In genomic region chr1:228101994-228102790, GRCh38 we compare ENCODE assay signal across 8 cellular contexts. TPM values are rescaled to one million over a fixed set of nuclear protein-coding genes. Genes with fewer than 3 reads are reported as not detected.
DNase-seq lines count a peak whose midpoint lies in the region; ATAC-seq, FAIRE-seq and TF ChIP-seq lines count a peak whose summit lies in the region.

No MANE protein-coding gene starts in this region.

- H3K4me3 Mint-ChIP-seq in activated CD4-positive, alpha-beta memory T cell treated with anti-CD3 and anti-CD28 coated beads, Interleukin-2, amount 10 ng/mL, durations not matched to agents 7 days and 5 days = peak overlapping the region; percentile 85
- H3K4me3 Mint-ChIP-seq in naive thymus-derived CD8-positive, alpha-beta T cell = peak overlapping the region; percentile 65 to 98 (median 80)

- CTCF ChIA-PET in activated CD4-positive, alpha-beta memory T cell treated with anti-CD3 and anti-CD28 coated beads, Interleukin-2, amount 10 ng/mL, durations not matched to agents 7 days and 5 days (lab: Charles Lee) = interaction anchor here (0.9 kb wide), 1 partner anchor 103 kb away, joined by 5 read pairs; no protein-coding TSS in a partner anchor
- CTCF ChIA-PET in endothelial cell of umbilical vein (lab: Charles Lee) = interaction anchor here (0.7 to 1.1 kb wide), 6 partner anchors 10 to 103 kb away, joined by 3 to 12 read pairs (median 7); no protein-coding TSS in a partner anchor

- DNase-seq in GM06990 (ENCODE audit: extremely low read depth, insufficient read length) (peak; percentile 70), GM23248 (peak; percentile 66), endothelial cell of umbilical vein (ENCODE audit: low read depth, low spot score) (peak; percentile 64), urothelium cell line (ENCODE audit: low spot score) (peak; percentile 57)
- DNase-seq in activated CD4-positive, alpha-beta memory T cell treated with anti-CD3 and anti-CD28 coated beads, Interleukin-2, amount 10 ng/mL, durations not matched to agents 7 days and 5 days = peak; percentile 63
- DNase-seq in naive thymus-derived CD8-positive, alpha-beta T cell = peak; percentile 45 to 79 (median 60)

- peak; percentile 55 to 61 for ATAC-seq in naive thymus-derived CD8-positive, alpha-beta T cell
- no peak for ATAC-seq in GM18517 (IDR thresholded peaks at IDR 0.05; ENCODE audit: unreplicated experiment)

- in situ Hi-C loops in GM23248 (cut with MboI) = no loop called here

- dilution Hi-C loops in endothelial cell of umbilical vein (cut with MboI; ENCODE audit: extremely low pct_ligation_motif_present, low sequenced_read_pairs) = no loop called here

- H3K4me1 ChIP-seq in GM23248 (ENCODE audit: insufficient read depth) (peaks cover 9% of the 10 kb centered on the region), Loucy (ENCODE audit: insufficient read depth, low read length, poor library complexity, severe bottlenecking) (peaks cover 7% of the 10 kb centered on the region), endothelial cell of umbilical vein (ENCODE audit: control insufficient read depth, extremely low read depth, insufficient read depth, low read length) (peaks cover 10% of the 10 kb centered on the region)

- H3K9me3 Mint-ChIP-seq in activated CD4-positive, alpha-beta memory T cell treated with anti-CD3 and anti-CD28 coated beads, Interleukin-2, amount 10 ng/mL, durations not matched to agents 7 days and 5 days = no peaks in the 10 kb centered on the region
- no peaks in the 10 kb centered on the region for H3K9me3 Mint-ChIP-seq in naive thymus-derived CD8-positive, alpha-beta T cell

- POLR2A ChIA-PET in activated CD4-positive, alpha-beta memory T cell treated with anti-CD3 and anti-CD28 coated beads, Interleukin-2, amount 10 ng/mL, durations not matched to agents 7 days and 5 days (lab: Charles Lee) = interaction anchor here (1.0 to 1.9 kb wide), 4 partner anchors 10 to 19 kb away, joined by 3 to 29 read pairs (median 4); partner anchors contain the start of gene ARF1
- POLR2A ChIA-PET in endothelial cell of umbilical vein (lab: Charles Lee) = no interaction called here
- POLR2A ChIA-PET in naive thymus-derived CD8-positive, alpha-beta T cell (lab: Charles Lee) = interaction anchor here (0.5 to 0.7 kb wide), 2 partner anchors 16 to 305 kb away, joined by 3 to 4 read pairs; partner anchors contain the start of gene TRIM11

- H3K27me3 ChIP-seq in GM06990 (replicated peaks; ENCODE audit: control insufficient read depth, insufficient read depth, low read length) (no peaks in the 10 kb centered on the region), GM23248 (replicated peaks; ENCODE audit: insufficient read depth) (no peaks in the 10 kb centered on the region), Loucy (ENCODE audit: insufficient read depth, low read length, poor library complexity, severe bottlenecking) (no peaks in the 10 kb centered on the region), endothelial cell of umbilical vein (ENCODE audit: control insufficient read depth in 2 of 2, insufficient read depth in 2 of 2, low read length in 2 of 2) (no peaks in the 10 kb centered on the region)

- BruUV-seq in endothelial cell of umbilical vein (replicated peaks; lab: Mats Ljungman, UMichigan) = no TSS peak

- H3K4me3 ChIP-seq in GM06990 (replicated peaks; ENCODE audit: low read depth, low read length) (peak overlapping the region; percentile 96), GM23248 (peak overlapping the region; percentile 88), Loucy (ENCODE audit: low read length, poor library complexity, severe bottlenecking) (peak overlapping the region; percentile 89), endothelial cell of umbilical vein (replicated peaks in 1 of 3; ENCODE audit: insufficient read depth in 1 of 3, low read depth in 1 of 3, low read length in 3 of 3) (peak overlapping the region; percentile 45 to 53 (median 53))

- H3K27ac ChIP-seq in GM23248 (no peak overlapping the region), endothelial cell of umbilical vein (ENCODE audit: insufficient read depth, low read depth, low read length) (no peak overlapping the region)

- peak overlapping the region; percentile 86 for H3K9ac ChIP-seq in GM23248
- H3K9ac ChIP-seq in Loucy (ENCODE audit: low read depth, low read length, poor library complexity, severe bottlenecking) = peak overlapping the region; percentile 80
- peak overlapping the region; percentile 30 for H3K9ac ChIP-seq in endothelial cell of umbilical vein (replicated peaks; ENCODE audit: extremely low read depth, insufficient read depth, low read length)

- peak overlapping the region; percentile 95; the same call in 1 of the 2 replicates for H2AFZ ChIP-seq in GM23248
- no peak overlapping the region for H2AFZ ChIP-seq in Loucy (ENCODE audit: low read length)
- peak overlapping the region; percentile 22 for H2AFZ ChIP-seq in endothelial cell of umbilical vein (ENCODE audit: low read depth, low read length)

- H3K27me3 Mint-ChIP-seq in activated CD4-positive, alpha-beta memory T cell treated with anti-CD3 and anti-CD28 coated beads, Interleukin-2, amount 10 ng/mL, durations not matched to agents 7 days and 5 days = no peaks in the 10 kb centered on the region
- H3K27me3 Mint-ChIP-seq in naive thymus-derived CD8-positive, alpha-beta T cell = peaks cover 0 to 1% (median 0%) of the 10 kb centered on the region in 5 donors

- intact Hi-C loops in endothelial cell of umbilical vein (cut with micrococcal nuclease) = loop anchor here (1.0 kb wide), 2 partner anchors 17 to 103 kb away; no protein-coding TSS in a partner anchor

- 8 to 12% methylated on average over 32 to 56 of the region's 73 CpGs for WGBS in GM23248 (ENCODE audit: low coverage in 1 of 2, low lambda C conversion rate in 2 of 2, missing lambda C conversion rate in 2 of 2), 2 experiments

- H3F3A ChIP-seq in GM23248 (ENCODE audit: insufficient read depth) = peaks cover 33% of the 10 kb centered on the region
- no peaks in the 10 kb centered on the region for H3F3A ChIP-seq in Loucy (ENCODE audit: low read depth)

- no peak for TF ChIP-seq POLR2A in endothelial cell of umbilical vein (IDR thresholded peaks at IDR 0.05; ENCODE audit: low read depth, low read length)

- H3K36me3 ChIP-seq in GM06990 (ENCODE audit: control insufficient read depth, insufficient read depth, low read length) (peaks cover 33% of the 10 kb centered on the region), GM23248 (ENCODE audit: low read depth) (peaks cover 20% of the 10 kb centered on the region; the same call in 1 of the 2 replicates), Loucy (ENCODE audit: insufficient read depth, low read length) (peaks cover 38% of the 10 kb centered on the region; the same call in 1 of the 2 replicates), endothelial cell of umbilical vein (ENCODE audit: control insufficient read depth in 2 of 2, extremely low read depth in 1 of 2, insufficient read depth in 2 of 2, low read length in 2 of 2) (peaks cover 10 to 32% of the 10 kb centered on the region in 2 experiments)

- H3K9me2 ChIP-seq in GM23248 (ENCODE audit: insufficient read depth) = no peaks in the 10 kb centered on the region
- no peaks in the 10 kb centered on the region for H3K9me2 ChIP-seq in Loucy (replicated peaks; ENCODE audit: low read depth, low read length)

- no peaks in the 10 kb centered on the region for H3K9me1 ChIP-seq in endothelial cell of umbilical vein (replicated peaks; ENCODE audit: control insufficient read depth, extremely low read depth, insufficient read depth, low read length)

- no peaks in the 10 kb centered on the region for H3K9me3 ChIP-seq in GM23248 (ENCODE audit: low read depth)
- H3K9me3 ChIP-seq in Loucy (ENCODE audit: insufficient read depth, low read depth, low read length) = no peaks in the 10 kb centered on the region
- no peaks in the 10 kb centered on the region for H3K9me3 ChIP-seq in endothelial cell of umbilical vein (replicated peaks; ENCODE audit: control insufficient read depth, insufficient read depth, low read length)

- peaks cover 37% of the 10 kb centered on the region for H3K36me3 Mint-ChIP-seq in activated CD4-positive, alpha-beta memory T cell treated with anti-CD3 and anti-CD28 coated beads, Interleukin-2, amount 10 ng/mL, durations not matched to agents 7 days and 5 days (ENCODE audit: low read depth)
- H3K36me3 Mint-ChIP-seq in naive thymus-derived CD8-positive, alpha-beta T cell = peaks cover 0 to 43% (median 0%) of the 10 kb centered on the region in 3 donors

- peaks cover 37% of the 10 kb centered on the region for H3K4me1 Mint-ChIP-seq in activated CD4-positive, alpha-beta memory T cell treated with anti-CD3 and anti-CD28 coated beads, Interleukin-2, amount 10 ng/mL, durations not matched to agents 7 days and 5 days
- H3K4me1 Mint-ChIP-seq in naive thymus-derived CD8-positive, alpha-beta T cell = peaks cover 10 to 34% (median 32%) of the 10 kb centered on the region in 4 donors

- H4K20me1 ChIP-seq in GM23248 (ENCODE audit: insufficient read depth) = no peaks in the 10 kb centered on the region; the same call in 1 of the 2 replicates
- H4K20me1 ChIP-seq in Loucy (ENCODE audit: insufficient read depth, low read length, poor library complexity, severe bottlenecking) = peaks cover 49% of the 10 kb centered on the region
- H4K20me1 ChIP-seq in endothelial cell of umbilical vein (replicated peaks; ENCODE audit: control insufficient read depth, extremely low read depth, insufficient read depth, low read length) = no peaks in the 10 kb centered on the region

- peak overlapping the region; percentile 50 for H3K4me2 ChIP-seq in GM23248 (ENCODE audit: unreplicated experiment)
- peak overlapping the region; percentile 65 for H3K4me2 ChIP-seq in Loucy (ENCODE audit: low read depth, low read length, poor library complexity, severe bottlenecking)
- peak overlapping the region; percentile 69 for H3K4me2 ChIP-seq in endothelial cell of umbilical vein (ENCODE audit: insufficient read depth, low read length)

- TF ChIP-seq CTCF in GM06990 (IDR thresholded peaks at IDR 0.05; ENCODE audit: insufficient read depth, low read length, poor library complexity, severe bottlenecking) (peak; percentile 35), Loucy (conservative IDR thresholded peaks at IDR 0.05; ENCODE audit: low read length) (0 out of 2 replicates have a peak, but pooled peaks have one; percentile 9), endothelial cell of umbilical vein (IDR thresholded peaks at IDR 0.05; ENCODE audit: extremely low read depth in 1 of 2, insufficient read depth in 1 of 2, low read depth in 1 of 2, low read length in 2 of 2) (peak in 1 of 2 donors; percentile 63)

- FAIRE-seq in endothelial cell of umbilical vein (lab: Jason Lieb, UNC) (peak; percentile 44), urothelium cell line (lab: Jason Lieb, UNC) (no peak)

- H3K79me2 ChIP-seq in GM23248 (ENCODE audit: insufficient read depth) (peaks cover 56% of the 10 kb centered on the region), Loucy (ENCODE audit: insufficient read depth, low read length) (peaks cover 57% of the 10 kb centered on the region), endothelial cell of umbilical vein (ENCODE audit: control insufficient read depth, insufficient read depth, low read length) (peaks cover 32% of the 10 kb centered on the region)

- H3K27ac Mint-ChIP-seq in activated CD4-positive, alpha-beta memory T cell treated with anti-CD3 and anti-CD28 coated beads, Interleukin-2, amount 10 ng/mL, durations not matched to agents 7 days and 5 days = peak overlapping the region; percentile 71
- peak overlapping the region in 9 of 10 donors; percentile 25 to 95 (median 88) for H3K27ac Mint-ChIP-seq in naive thymus-derived CD8-positive, alpha-beta T cell

RNA-seq across cellular contexts. Expression of gene C1orf35, which starts 0.9 kb away (rescaled TPM):
- 11.6 and 15.6 TPM in 2 replicates for total RNA-seq in GM23248 (2014; rRNA removed; shearing (Covaris generic))
- 19.9 and 23.4 TPM in 2 replicates for polyA plus RNA-seq in GM23248 (2016; fragmentation: Nextera tagmentation; extraction: Ambion mirVana)
- total RNA-seq in activated CD4-positive, alpha-beta memory T cell treated with anti-CD3 and anti-CD28 coated beads, Interleukin-2, amount 10 ng/mL, durations not matched to agents 7 days and 5 days = 10 to 100 TPM; 17.8 to 18.9 TPM
- total RNA-seq in endothelial cell of umbilical vein = 21.7 and 23.9 TPM in 2 replicates
- 19.9 and 21.1 TPM in 2 replicates for polyA plus RNA-seq in endothelial cell of umbilical vein
- 14.6 and 17.1 TPM in 2 replicates for polyA plus RNA-seq in endothelial cell of umbilical vein (2011; cell fraction: cytosol; rRNA removed)
- 22.9 and 27.5 TPM in 2 replicates for polyA plus RNA-seq in endothelial cell of umbilical vein (2011; cell fraction: nucleus; rRNA removed)
- 12.8 and 15.1 TPM in 2 replicates for polyA plus RNA-seq in endothelial cell of umbilical vein (2012)
- 2.4 and 2.6 TPM in 2 replicates for polyA minus RNA-seq in endothelial cell of umbilical vein
- 4.3 TPM for polyA minus RNA-seq in endothelial cell of umbilical vein (2011; cell fraction: cytosol; rRNA and poly(A)+ RNA removed)
- polyA minus RNA-seq in endothelial cell of umbilical vein (2011; cell fraction: nucleus; rRNA and poly(A)+ RNA removed) = 1.6 and 2.8 TPM in 2 replicates
- total RNA-seq in naive thymus-derived CD8-positive, alpha-beta T cell = 10 to 100 TPM; 26.0 to 28.1 TPM
- 10 to 100 TPM; 12.9 to 25.6 (median 20.0) TPM for polyA plus RNA-seq in naive thymus-derived CD8-positive, alpha-beta T cell

RNA-seq across cellular contexts. Expression of gene MRPL55, which starts 6.9 kb away (rescaled TPM):
- total RNA-seq in GM23248 (2014; rRNA removed; shearing (Covaris generic)) = 57.5 and 84.4 TPM in 2 replicates
- polyA plus RNA-seq in GM23248 (2016; fragmentation: Nextera tagmentation; extraction: Ambion mirVana) (94.4 and 95.1 TPM in 2 replicates), endothelial cell of umbilical vein (155 and 287 TPM in 2 replicates)
- 10 to 100 TPM; 43.1 to 43.9 TPM for total RNA-seq in activated CD4-positive, alpha-beta memory T cell treated with anti-CD3 and anti-CD28 coated beads, Interleukin-2, amount 10 ng/mL, durations not matched to agents 7 days and 5 days
- 57.0 and 58.7 TPM in 2 replicates for total RNA-seq in endothelial cell of umbilical vein
- 84.5 and 110 TPM in 2 replicates for polyA plus RNA-seq in endothelial cell of umbilical vein (2011; cell fraction: cytosol; rRNA removed)
- 103 and 115 TPM in 2 replicates for polyA plus RNA-seq in endothelial cell of umbilical vein (2011; cell fraction: nucleus; rRNA removed)
- polyA plus RNA-seq in endothelial cell of umbilical vein (2012) = 43.4 and 51.1 TPM in 2 replicates
- polyA minus RNA-seq in endothelial cell of umbilical vein = 35.6 and 46.6 TPM in 2 replicates
- polyA minus RNA-seq in endothelial cell of umbilical vein (2011; cell fraction: cytosol; rRNA and poly(A)+ RNA removed) = 56.2 TPM
- polyA minus RNA-seq in endothelial cell of umbilical vein (2011; cell fraction: nucleus; rRNA and poly(A)+ RNA removed) = 13.6 and 18.8 TPM in 2 replicates
- total RNA-seq in naive thymus-derived CD8-positive, alpha-beta T cell = 10 to 100 TPM; 61.9 to 64.8 TPM
- polyA plus RNA-seq in naive thymus-derived CD8-positive, alpha-beta T cell = 100 to 1,000 TPM in 2 of 3 donors, 10 to 100 TPM in 1; 96.9 to 130 (median 103) TPM

RNA-seq across cellular contexts. Expression of gene ARF1, which starts 19.7 kb away (rescaled TPM):
- total RNA-seq in GM23248 (2014; rRNA removed; shearing (Covaris generic)) = 259 and 292 TPM in 2 replicates
- 656 and 698 TPM in 2 replicates for polyA plus RNA-seq in GM23248 (2016; fragmentation: Nextera tagmentation; extraction: Ambion mirVana)
- total RNA-seq in activated CD4-positive, alpha-beta memory T cell treated with anti-CD3 and anti-CD28 coated beads, Interleukin-2, amount 10 ng/mL, durations not matched to agents 7 days and 5 days = 100 to 1,000 TPM; 368 to 376 TPM
- total RNA-seq in endothelial cell of umbilical vein = 488 and 499 TPM in 2 replicates
- polyA plus RNA-seq in endothelial cell of umbilical vein = 844 and 1,054 TPM in 2 replicates
- 724 and 860 TPM in 2 replicates for polyA plus RNA-seq in endothelial cell of umbilical vein (2011; cell fraction: cytosol; rRNA removed)
- 433 and 446 TPM in 2 replicates for polyA plus RNA-seq in endothelial cell of umbilical vein (2011; cell fraction: nucleus; rRNA removed)
- 473 and 510 TPM in 2 replicates for polyA plus RNA-seq in endothelial cell of umbilical vein (2012)
- polyA minus RNA-seq in endothelial cell of umbilical vein = 691 and 797 TPM in 2 replicates
- 221 TPM for polyA minus RNA-seq in endothelial cell of umbilical vein (2011; cell fraction: cytosol; rRNA and poly(A)+ RNA removed)
- 130 and 181 TPM in 2 replicates for polyA minus RNA-seq in endothelial cell of umbilical vein (2011; cell fraction: nucleus; rRNA and poly(A)+ RNA removed)
- total RNA-seq in naive thymus-derived CD8-positive, alpha-beta T cell = 100 to 1,000 TPM; 201 to 203 TPM
- polyA plus RNA-seq in naive thymus-derived CD8-positive, alpha-beta T cell = 100 to 1,000 TPM; 332 to 385 (median 368) TPM

RNA-seq across cellular contexts. Expression of gene GUK1, which starts 37.9 kb away (rescaled TPM):
- 324 and 340 TPM in 2 replicates for total RNA-seq in GM23248 (2014; rRNA removed; shearing (Covaris generic))
- polyA plus RNA-seq in GM23248 (2016; fragmentation: Nextera tagmentation; extraction: Ambion mirVana) (554 and 574 TPM in 2 replicates), endothelial cell of umbilical vein (742 and 822 TPM in 2 replicates)
- total RNA-seq in activated CD4-positive, alpha-beta memory T cell treated with anti-CD3 and anti-CD28 coated beads, Interleukin-2, amount 10 ng/mL, durations not matched to agents 7 days and 5 days = 100 to 1,000 TPM; 280 to 284 TPM
- 237 and 239 TPM in 2 replicates for total RNA-seq in endothelial cell of umbilical vein
- polyA plus RNA-seq in endothelial cell of umbilical vein (2011; cell fraction: cytosol; rRNA removed) = 294 and 443 TPM in 2 replicates
- 325 and 344 TPM in 2 replicates for polyA plus RNA-seq in endothelial cell of umbilical vein (2011; cell fraction: nucleus; rRNA removed)
- 161 and 241 TPM in 2 replicates for polyA plus RNA-seq in endothelial cell of umbilical vein (2012)
- 140 and 214 TPM in 2 replicates for polyA minus RNA-seq in endothelial cell of umbilical vein
- 74.7 TPM for polyA minus RNA-seq in endothelial cell of umbilical vein (2011; cell fraction: cytosol; rRNA and poly(A)+ RNA removed)
- polyA minus RNA-seq in endothelial cell of umbilical vein (2011; cell fraction: nucleus; rRNA and poly(A)+ RNA removed) = 61.4 and 97.7 TPM in 2 replicates
- total RNA-seq in naive thymus-derived CD8-positive, alpha-beta T cell = 100 to 1,000 TPM; 189 to 202 TPM
- 100 to 1,000 TPM; 369 to 466 (median 374) TPM for polyA plus RNA-seq in naive thymus-derived CD8-positive, alpha-beta T cell

RNA-seq across cellular contexts. Expression of gene GJC2, which starts 47.5 kb away (rescaled TPM):
- 0.54 and 2.7 TPM in 2 replicates for total RNA-seq in GM23248 (2014; rRNA removed; shearing (Covaris generic))
- 0.08 and 0.14 TPM in 2 replicates for polyA plus RNA-seq in GM23248 (2016; fragmentation: Nextera tagmentation; extraction: Ambion mirVana)
- total RNA-seq in activated CD4-positive, alpha-beta memory T cell treated with anti-CD3 and anti-CD28 coated beads, Interleukin-2, amount 10 ng/mL, durations not matched to agents 7 days and 5 days = under 1 TPM; 0.38 to 0.55 TPM
- 0.90 and 1.2 TPM in 2 replicates for total RNA-seq in endothelial cell of umbilical vein
- polyA plus RNA-seq in endothelial cell of umbilical vein = 0.58 and 0.75 TPM in 2 replicates
- polyA plus RNA-seq in endothelial cell of umbilical vein (2011; cell fraction: cytosol; rRNA removed) = 0.30 and 0.47 TPM in 2 replicates
- 0.66 and 0.72 TPM in 2 replicates for polyA plus RNA-seq in endothelial cell of umbilical vein (2011; cell fraction: nucleus; rRNA removed)
- 0.57 and 0.59 TPM in 2 replicates for polyA plus RNA-seq in endothelial cell of umbilical vein (2012)
- polyA minus RNA-seq in endothelial cell of umbilical vein = 0.56 and 1.00 TPM in 2 replicates
- polyA minus RNA-seq in endothelial cell of umbilical vein (2011; cell fraction: cytosol; rRNA and poly(A)+ RNA removed) = 0.41 TPM
- 0.34 and 0.53 TPM in 2 replicates for polyA minus RNA-seq in endothelial cell of umbilical vein (2011; cell fraction: nucleus; rRNA and poly(A)+ RNA removed)
- 1 to 10 TPM; 2.6 to 2.8 TPM for total RNA-seq in naive thymus-derived CD8-positive, alpha-beta T cell
- under 1 TPM in 2 of 3 donors, not detected in 1; 0.16 to 0.22 TPM for polyA plus RNA-seq in naive thymus-derived CD8-positive, alpha-beta T cell

Comparison
In these comparisons a context has a peak if more than half of its experiments do, and no peak if none do; other contexts are left out.
1. H3K9ac ChIP-seq: peak in every context shown above with its lines; median percentile 86 in GM23248; 80 in Loucy; 30 in endothelial cell of umbilical vein.